Comparison of ENCODE assay signal across 2 cellular contexts in genomic region chr14:49623941-49624806, GRCh38.
A peak's percentile ranks its signal among the peaks of the same experiment; 100 is the strongest.
TF ChIP-seq lines count a peak whose summit lies in the region.

No MANE protein-coding gene starts in this region.

TF ChIP-seq in SK-N-SH, 30 proteins besides CTCF, POLR2A, EP300 and RAD21:
- TF ChIP-seq POLR2AphosphoS5 (IDR thresholded peaks at IDR 0.05; ENCODE audit: low read depth, low read length) (peak; percentile 19; the same call in 1 of the 2 replicates), SIN3A (IDR thresholded peaks at IDR 0.05; ENCODE audit: borderline replicate concordance, low read depth, low read length) (no peak)

TF ChIP-seq in SK-N-SH treated with all-trans-retinoic acid at 6 μM for 48 hours, 23 proteins besides CTCF, POLR2A, EP300 and RAD21:
- TF ChIP-seq ZFP3 (CRISPR knock-in tag; IDR thresholded peaks at IDR 0.05) = no peak
- TF ChIP-seq ZC3H10 (CRISPR knock-in tag; IDR thresholded peaks at IDR 0.05) = no peak
- TF ChIP-seq GLIS3 (CRISPR knock-in tag; IDR thresholded peaks at IDR 0.05) = no peak
- TF ChIP-seq BACH2 (CRISPR knock-in tag; IDR thresholded peaks at IDR 0.05; ENCODE audit: borderline replicate concordance) = no peak
- TF ChIP-seq TCF4 (CRISPR knock-in tag; IDR thresholded peaks at IDR 0.05; ENCODE audit: borderline replicate concordance) = no peak
- TF ChIP-seq ZNF565 (CRISPR knock-in tag; conservative IDR thresholded peaks at IDR 0.05; ENCODE audit: low read depth) = no peak
- TF ChIP-seq SNAI2 (CRISPR knock-in tag; IDR thresholded peaks at IDR 0.05) = no peak
- no peak for TF ChIP-seq RARB (CRISPR knock-in tag; IDR thresholded peaks at IDR 0.05)
